Comparison of ENCODE assay signal across 10 cellular contexts in genomic region chr16:70574595-70575271, GRCh38. TPM values are rescaled to one million over a fixed set of nuclear protein-coding genes. Genes with fewer than 3 reads are reported as not detected.
DNase-seq lines count a peak whose midpoint lies in the region; ATAC-seq and TF ChIP-seq lines count a peak whose summit lies in the region.
"Had no signal": no experiment of that assay in that cellular context is flagged by ENCODE, and none has a peak within 500 bp of the region (broad histone marks: within the 10 kb centered on the region; RNA-seq: fewer than 3 reads in every experiment).

No MANE protein-coding gene starts in this region.

- H3K4me1 ChIP-seq in GM23248 (ENCODE audit: insufficient read depth) (peaks cover 55% of the 10 kb centered on the region), esophagus squamous epithelium (peaks cover 0 to 73% (median 51%) of the 10 kb centered on the region in 3 donors)

- H3K27me3 Mint-ChIP-seq in activated CD8-positive, alpha-beta memory T cell treated with anti-CD3 and anti-CD28 coated beads, Interleukin-2, amount 10 ng/mL, durations not matched to agents 7 days and 5 days = no peaks in the 10 kb centered on the region

- H3K4me2 ChIP-seq in GM23248 (ENCODE audit: unreplicated experiment) = peak overlapping the region; percentile 44

- H3K36me3 ChIP-seq in GM23248 (ENCODE audit: low read depth) (peaks cover 28% of the 10 kb centered on the region), esophagus squamous epithelium (peaks cover 26 to 57% (median 28%) of the 10 kb centered on the region in 3 donors)

- CTCF ChIA-PET in activated CD8-positive, alpha-beta memory T cell treated with anti-CD3 and anti-CD28 coated beads, Interleukin-2, amount 10 ng/mL, durations not matched to agents 7 days and 5 days (lab: Charles Lee) = no interaction called here

- 81 to 85% methylated on average over 8 of the region's 8 CpGs for WGBS in GM23248 (ENCODE audit: low coverage in 1 of 2, low lambda C conversion rate in 2 of 2, missing lambda C conversion rate in 2 of 2), 2 experiments
- 83% methylated on average over 8 of the region's 8 CpGs for WGBS in esophagus squamous epithelium, 2 donors

- H2AFZ ChIP-seq in GM23248 = no peak overlapping the region

- H3K27ac ChIP-seq in GM23248 = peak overlapping the region; percentile 51
- H3K27ac ChIP-seq in esophagus squamous epithelium = peak overlapping the region; percentile 6 to 69 (median 64)
- peak overlapping the region in 17 of 21 experiments; percentile 25 to 81 (median 67) for H3K27ac ChIP-seq in skin epidermis

- peaks cover 40% of the 10 kb centered on the region for H3K36me3 Mint-ChIP-seq in activated CD8-positive, alpha-beta memory T cell treated with anti-CD3 and anti-CD28 coated beads, Interleukin-2, amount 10 ng/mL, durations not matched to agents 7 days and 5 days

- H3K4me3 ChIP-seq in GM23248 = no peak overlapping the region
- no peak overlapping the region for H3K4me3 ChIP-seq in esophagus squamous epithelium
- H3K4me3 ChIP-seq in skin epidermis = no peak overlapping the region

- DNase-seq in GM23248 (peak; percentile 40), RKO (ENCODE audit: low spot score) (peak; percentile 41), esophagus squamous epithelium (lab: John Stamatoyannopoulos, UW) (no peak)
- no peak for DNase-seq in activated CD8-positive, alpha-beta memory T cell treated with anti-CD3 and anti-CD28 coated beads, Interleukin-2, amount 10 ng/mL, durations not matched to agents 7 days and 5 days
- DNase-seq: NCI-H1417 treated with DMSO at 0.1 percent for 48 hours; PC-3; stimulated activated naive CD4-positive, alpha-beta T cell had no signal

- no peak overlapping the region for H3K4me3 Mint-ChIP-seq in activated CD8-positive, alpha-beta memory T cell treated with anti-CD3 and anti-CD28 coated beads, Interleukin-2, amount 10 ng/mL, durations not matched to agents 7 days and 5 days

- peak overlapping the region; percentile 28; the same call in 1 of the 2 replicates for H3K9ac ChIP-seq in GM23248

- H3K27ac Mint-ChIP-seq in activated CD8-positive, alpha-beta memory T cell treated with anti-CD3 and anti-CD28 coated beads, Interleukin-2, amount 10 ng/mL, durations not matched to agents 7 days and 5 days = no peak overlapping the region

- peaks cover 61% of the 10 kb centered on the region for H3F3A ChIP-seq in GM23248 (ENCODE audit: insufficient read depth)

- ATAC-seq in HG03432 (IDR thresholded peaks at IDR 0.05; ENCODE audit: unreplicated experiment) (no peak), GM21619 (IDR thresholded peaks at IDR 0.05; ENCODE audit: unreplicated experiment) (no peak)
- ATAC-seq in activated CD8-positive, alpha-beta memory T cell treated with anti-CD3 and anti-CD28 coated beads, Interleukin-2, amount 10 ng/mL, durations not matched to agents 7 days and 5 days = no peak
- ATAC-seq: PC-3 had no signal

- intact Hi-C loops in esophagus squamous epithelium (cut with DNase I) = no loop called here

- H3K9me3 ChIP-seq in GM23248 (ENCODE audit: low read depth) (no peaks in the 10 kb centered on the region), esophagus squamous epithelium (no peaks in the 10 kb centered on the region)

- TF ChIP-seq CTCF in esophagus squamous epithelium (IDR thresholded peaks at IDR 0.05) = no peak

- in situ Hi-C loops in GM23248 (cut with MboI) = no loop called here

- H3K9me3 Mint-ChIP-seq in activated CD8-positive, alpha-beta memory T cell treated with anti-CD3 and anti-CD28 coated beads, Interleukin-2, amount 10 ng/mL, durations not matched to agents 7 days and 5 days (ENCODE audit: low read depth) = no peaks in the 10 kb centered on the region

- H4K20me1 ChIP-seq in GM23248 (ENCODE audit: insufficient read depth) = no peaks in the 10 kb centered on the region

- no peak for TF ChIP-seq POLR2A in esophagus squamous epithelium (IDR thresholded peaks at IDR 0.05)

- H3K27me3 ChIP-seq in GM23248 (replicated peaks; ENCODE audit: insufficient read depth) (no peaks in the 10 kb centered on the region), esophagus squamous epithelium (no peaks in the 10 kb centered on the region)

- H3K4me1 Mint-ChIP-seq in activated CD8-positive, alpha-beta memory T cell treated with anti-CD3 and anti-CD28 coated beads, Interleukin-2, amount 10 ng/mL, durations not matched to agents 7 days and 5 days = peaks cover 34% of the 10 kb centered on the region

- no peaks in the 10 kb centered on the region for H3K79me2 ChIP-seq in GM23248 (ENCODE audit: insufficient read depth)

- no peaks in the 10 kb centered on the region for H3K9me2 ChIP-seq in GM23248 (ENCODE audit: insufficient read depth)

RNA-seq across cellular contexts. Expression of gene SF3B3, which starts 51.1 kb away (rescaled TPM):
- 69.3 and 166 TPM in 2 replicates for total RNA-seq in GM23248 (2014; rRNA removed; shearing (Covaris generic))
- polyA plus RNA-seq in GM23248 (2016; fragmentation: Nextera tagmentation; extraction: Ambion mirVana) = 185 TPM in 2 replicates
- total RNA-seq in esophagus squamous epithelium = 100 to 1,000 TPM in 3 of 4 donors, 10 to 100 TPM in 1; 77.9 to 145 (median 134) TPM
- total RNA-seq in activated CD8-positive, alpha-beta memory T cell treated with anti-CD3 and anti-CD28 coated beads, Interleukin-2, amount 10 ng/mL, durations not matched to agents 7 days and 5 days = 100 to 1,000 TPM; 407 to 541 TPM

RNA-seq across cellular contexts. Expression of gene COG4, which starts 51.4 kb away (rescaled TPM):
- 66.4 and 83.2 TPM in 2 replicates for total RNA-seq in GM23248 (2014; rRNA removed; shearing (Covaris generic))
- polyA plus RNA-seq in GM23248 (2016; fragmentation: Nextera tagmentation; extraction: Ambion mirVana) = 59.0 and 60.6 TPM in 2 replicates
- total RNA-seq in esophagus squamous epithelium = 10 to 100 TPM; 40.3 to 54.0 (median 47.5) TPM
- 10 to 100 TPM; 67.3 to 72.5 TPM for total RNA-seq in activated CD8-positive, alpha-beta memory T cell treated with anti-CD3 and anti-CD28 coated beads, Interleukin-2, amount 10 ng/mL, durations not matched to agents 7 days and 5 days

Comparison
In these comparisons a context has a peak if more than half of its experiments do, and no peak if none do; other contexts are left out.
1. DNase-seq: peak in GM23248 (single experiment) and RKO (single experiment); none in esophagus squamous epithelium (single experiment) and activated CD8-positive, alpha-beta memory T cell treated with anti-CD3 and anti-CD28 coated beads, Interleukin-2, amount 10 ng/mL, durations not matched to agents 7 days and 5 days (single experiment).
2. Peak in every context shown above with its lines, with median percentiles within 50 percentile points of each other: H3K27ac ChIP-seq.